ENCODE assay signal across 8 cellular contexts in the genomic region with DNA sequence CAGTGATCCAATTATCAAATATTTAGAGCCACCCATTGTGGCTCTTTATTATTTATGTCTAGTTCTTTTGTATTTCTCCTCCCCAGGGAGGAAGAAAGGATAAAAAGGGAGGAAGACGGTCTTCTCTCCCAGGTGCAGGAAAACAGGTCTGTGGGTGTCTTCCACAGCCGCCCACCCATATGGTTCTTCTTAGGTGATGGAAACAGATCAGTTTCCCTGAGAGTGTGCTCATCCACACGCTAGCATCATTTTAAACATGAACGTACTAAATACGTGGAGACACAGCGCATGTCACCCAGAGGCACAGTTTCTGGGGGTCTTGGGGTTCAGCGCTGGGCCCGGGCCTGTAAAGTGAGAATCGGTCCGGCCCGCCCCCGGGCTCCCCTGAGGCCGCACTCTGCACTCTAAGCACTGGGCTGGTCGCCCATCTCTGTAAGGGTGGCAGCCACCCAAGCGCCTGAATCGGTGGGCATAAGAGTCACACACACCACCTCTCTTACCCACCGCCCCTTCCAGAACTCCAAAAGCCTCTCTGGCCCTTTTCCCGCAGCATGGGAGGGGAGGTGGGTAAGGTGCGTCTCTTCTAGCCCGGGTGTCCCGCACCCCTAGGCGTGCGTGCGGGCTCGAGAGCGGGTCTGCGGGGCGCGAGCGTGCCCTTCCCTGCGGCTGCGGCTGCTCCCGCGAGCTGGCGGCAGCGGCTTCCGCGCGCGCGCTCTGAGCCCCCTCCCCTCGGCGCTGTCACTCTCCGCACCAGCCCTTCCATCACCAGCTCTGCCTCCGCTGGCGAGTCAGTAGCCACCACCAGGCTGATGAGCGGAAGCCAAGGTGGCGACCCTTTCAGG. TPM values are rescaled to one million over a fixed set of nuclear protein-coding genes. Genes with fewer than 3 reads are reported as not detected.
DNase-seq lines count a peak whose midpoint lies in the region; ATAC-seq and TF ChIP-seq lines count a peak whose summit lies in the region.

No MANE protein-coding gene starts in this region.

- ATAC-seq in lung (ENCODE audit: insufficient read depth, low FRiP score) = no peak
- ATAC-seq in GM18517 (IDR thresholded peaks at IDR 0.05; ENCODE audit: unreplicated experiment) = no peak
- ATAC-seq in HG02973 (IDR thresholded peaks at IDR 0.05; ENCODE audit: unreplicated experiment) = no peak

- peak overlapping the region; percentile 81 for H3K4me3 Mint-ChIP-seq in MCF 10A (ENCODE audit: unreplicated experiment)

- H3K4me2 ChIP-seq in PC-9 = peak overlapping the region; percentile 69

- no peak for TF ChIP-seq CTCF in PC-9 (conservative IDR thresholded peaks at IDR 0.05)
- no peak for TF ChIP-seq CTCF in MCF 10A (IDR thresholded peaks at IDR 0.05; ENCODE audit: unreplicated experiment)
- TF ChIP-seq CTCF in lung (IDR thresholded peaks at IDR 0.05; ENCODE audit: control extremely low read depth, extremely low read depth) = no peak
- no peak for TF ChIP-seq CTCF in thyroid gland (IDR thresholded peaks at IDR 0.05)

- H3K9me3 Mint-ChIP-seq in MCF 10A (ENCODE audit: unreplicated experiment) = no peaks in the 10 kb centered on the region

- DNase-seq in DMS53 (lab: John Stamatoyannopoulos, UW) (peak; percentile 40), DMS53 treated with DMSO at 0.1 percent for 48 hours (lab: John Stamatoyannopoulos, UW; ENCODE audit: unreplicated experiment) (no peak), PC-9 (no peak), MCF 10A (ENCODE audit: unreplicated experiment) (no peak), lung (ENCODE audit: low spot score) (no peak), thyroid gland (peak in 1 of 2 donors; percentile 18)

- H3K36me3 Mint-ChIP-seq in MCF 10A (ENCODE audit: insufficient read depth, unreplicated experiment) = peaks cover 12% of the 10 kb centered on the region

- H3K27ac Mint-ChIP-seq in MCF 10A (ENCODE audit: low read depth, unreplicated experiment) = no peak overlapping the region

- H4K20me1 ChIP-seq in PC-9 (ENCODE audit: insufficient read depth) = no peaks in the 10 kb centered on the region

- intact Hi-C loops in PC-9 (cut with micrococcal nuclease; ENCODE audit: unreplicated experiment) = loop anchor here (10.0 kb wide), 1 partner anchor 209 kb away; no protein-coding TSS in a partner anchor
- intact Hi-C loops in MCF 10A (cut with micrococcal nuclease) = loop anchor here (10.0 kb wide), 1 partner anchor 321 kb away; no protein-coding TSS in a partner anchor
- intact Hi-C loops in thyroid gland (cut with DNase I) = no loop called here

- H3K4me3 ChIP-seq in PC-9 (peak overlapping the region; percentile 45; the same call in 1 of the 2 replicates), lung (peak overlapping the region; percentile 51), thyroid gland (replicated peaks in 1 of 3) (peak overlapping the region in 2 of 3 donors; percentile 35 to 46)

- TF ChIP-seq POLR2A in thyroid gland (IDR thresholded peaks at IDR 0.05) = no peak

- 10 to 12% methylated on average over 47 to 48 of the region's 48 CpGs for WGBS in lung, 2 donors
- WGBS in thyroid gland, 2 donors = 19 to 27% methylated on average over 18 to 19 of the region's 48 CpGs

- H3K27me3 ChIP-seq in PC-9 (ENCODE audit: insufficient read depth, low read depth) (peaks cover 16% of the 10 kb centered on the region), lung (ENCODE audit: control insufficient read depth, insufficient read depth) (no peaks in the 10 kb centered on the region), thyroid gland (no peaks in the 10 kb centered on the region)

- BruUV-seq in PC-9 (replicated peaks; lab: Mats Ljungman, UMichigan) = no TSS peak
- BruUV-seq in MCF 10A (replicated peaks; lab: Mats Ljungman, UMichigan) = no TSS peak

- peaks cover 8% of the 10 kb centered on the region; the same call in 1 of the 2 replicates for H3K9me3 ChIP-seq in PC-9 (ENCODE audit: insufficient read depth, low read depth)
- no peaks in the 10 kb centered on the region for H3K9me3 ChIP-seq in lung (ENCODE audit: control insufficient read depth in 2 of 2, insufficient read depth in 1 of 2, low read length in 1 of 2)
- no peaks in the 10 kb centered on the region for H3K9me3 ChIP-seq in thyroid gland

- H3F3A ChIP-seq in PC-9 (ENCODE audit: insufficient read depth, low read depth) = peaks cover 18% of the 10 kb centered on the region; the same call in 1 of the 2 replicates

- no peaks in the 10 kb centered on the region for H3K36me3 ChIP-seq in PC-9 (ENCODE audit: low read depth)
- H3K36me3 ChIP-seq in lung (ENCODE audit: control insufficient read depth in 2 of 2, insufficient read depth in 2 of 2, low read length in 2 of 2) = no peaks in the 10 kb centered on the region
- no peaks in the 10 kb centered on the region for H3K36me3 ChIP-seq in thyroid gland

- POLR2A ChIA-PET in PC-9 (lab: Charles Lee; ENCODE audit: unreplicated experiment) = interaction anchor here (0.5 to 0.6 kb wide), 2 partner anchors 15 to 233 kb away, joined by 5 to 8 read pairs; no protein-coding TSS in a partner anchor
- POLR2A ChIA-PET in MCF 10A (lab: Yijun Ruan, JAX) = interaction anchor here (0.6 kb wide), 1 partner anchor 8 kb away, joined by 3 read pairs; no protein-coding TSS in a partner anchor

- H3K9me2 ChIP-seq in PC-9 (ENCODE audit: insufficient read depth) = no peaks in the 10 kb centered on the region

- no peak overlapping the region for H3K27ac ChIP-seq in PC-9
- no peak overlapping the region for H3K27ac ChIP-seq in lung (ENCODE audit: low read depth in 1 of 2, low read length in 1 of 2)
- H3K27ac ChIP-seq in thyroid gland = no peak overlapping the region

- peaks cover 17% of the 10 kb centered on the region for H3K79me2 ChIP-seq in PC-9 (ENCODE audit: low read depth)

- H2AFZ ChIP-seq in PC-9 = no peak overlapping the region

- CTCF ChIA-PET in PC-9 (lab: Charles Lee) (no interaction called here), MCF 10A (lab: Yijun Ruan, JAX) (no interaction called here)

- H3K27me3 Mint-ChIP-seq in MCF 10A (ENCODE audit: insufficient read depth, unreplicated experiment) = no peaks in the 10 kb centered on the region

- peaks cover 8% of the 10 kb centered on the region for H3K4me1 Mint-ChIP-seq in MCF 10A (ENCODE audit: insufficient read depth, unreplicated experiment)

- H3K4me1 ChIP-seq in PC-9 (replicated peaks; ENCODE audit: insufficient read depth) = peaks cover 12% of the 10 kb centered on the region; the same call in 1 of the 2 replicates
- H3K4me1 ChIP-seq in lung (ENCODE audit: control insufficient read depth in 2 of 2, insufficient read depth in 2 of 2, low read length in 2 of 2) = peaks cover 6 to 15% of the 10 kb centered on the region in 2 donors
- H3K4me1 ChIP-seq in thyroid gland = peaks cover 13 to 14% of the 10 kb centered on the region in 2 donors

RNA-seq across cellular contexts. Expression of gene PTCH1, which starts 1.3 kb away (rescaled TPM):
- total RNA-seq in PC-9 (2021) = 23.0 and 33.4 TPM in 2 replicates
- total RNA-seq in MCF 10A (2022) = 3.6 and 4.7 TPM in 2 replicates
- total RNA-seq in lung = 10 to 100 TPM; 19.4 to 31.1 TPM
- 1 to 10 TPM; 3.1 to 4.9 TPM for polyA plus RNA-seq in lung
- 100 to 1,000 TPM in 1 of 4 donors, 10 to 100 TPM in 3; 10.7 to 293 (median 16.3) TPM for total RNA-seq in thyroid gland
